ENCODE assay signal across 18 cellular contexts in genomic region chr18:45753251-45753650, GRCh38. TPM values are rescaled to one million over a fixed set of nuclear protein-coding genes. Genes with fewer than 3 reads are reported as not detected.
A peak's percentile ranks its signal among the peaks of the same experiment; 100 is the strongest.
DNase-seq lines count a peak whose midpoint lies in the region; ATAC-seq and TF ChIP-seq lines count a peak whose summit lies in the region.
"Had no signal": no experiment of that assay in that cellular context is flagged by ENCODE, and none has a peak within 500 bp of the region (broad histone marks: within the 10 kb centered on the region; RNA-seq: fewer than 3 reads in every experiment).

No MANE protein-coding gene starts in this region.

- no peaks in the 10 kb centered on the region for H3K9me2 ChIP-seq in Karpas-422 (replicated peaks; ENCODE audit: insufficient read depth, low read length)

- H4K20me1 ChIP-seq in BLaER1 (no peaks in the 10 kb centered on the region), Karpas-422 (ENCODE audit: insufficient read depth, low read depth, low read length) (no peaks in the 10 kb centered on the region)

- no peak overlapping the region for H3K4me3 ChIP-seq in BLaER1
- no peak overlapping the region for H3K4me3 ChIP-seq in Karpas-422 (ENCODE audit: low read length)
- H3K4me3 ChIP-seq in choroid plexus epithelial cell (ENCODE audit: low read depth, low read length), result no peak overlapping the region
- no peak overlapping the region for H3K4me3 ChIP-seq in testis
- H3K4me3 ChIP-seq: A549, GM23338 had no signal

- peaks cover 10% of the 10 kb centered on the region; the same call in 1 of the 2 replicates for H3K9me3 ChIP-seq in BLaER1
- no peaks in the 10 kb centered on the region for H3K9me3 ChIP-seq in Karpas-422 (ENCODE audit: low read length)
- no peaks in the 10 kb centered on the region for H3K9me3 ChIP-seq in testis
- H3K9me3 ChIP-seq: A549 had no signal

- no peak for TF ChIP-seq POLR2A in testis (IDR thresholded peaks at IDR 0.05)

- no peaks in the 10 kb centered on the region for H3K79me2 ChIP-seq in Karpas-422 (ENCODE audit: low read length)

- H3K27ac ChIP-seq in BLaER1, result no peak overlapping the region
- H3K27ac ChIP-seq in Karpas-422 (ENCODE audit: low read length), result peak overlapping the region; percentile 89; the same call in 1 of the 2 replicates
- H3K27ac ChIP-seq in testis, result no peak overlapping the region
- H3K27ac ChIP-seq: 22Rv1, A549, HL-60 had no signal

- intact Hi-C loops in testis (cut with DNase I; ENCODE audit: low total_unique reads), result no loop called here

- DNase-seq in Karpas-422 (no peak), choroid plexus epithelial cell (ENCODE audit: low read depth) (peak; percentile 38), iris pigment epithelial cell (ENCODE audit: low read depth) (peak; percentile 43), testis (no peak)
- DNase-seq in activated CD8-positive, alpha-beta memory T cell treated with anti-CD3 and anti-CD28 coated beads for 24 hours, result no peak
- DNase-seq in stimulated activated naive CD4-positive, alpha-beta T cell (lab: John Stamatoyannopoulos, UW), result no peak
- DNase-seq: AML-193; C1 segment of cervical spinal cord; CD4-positive, CD25-positive, alpha-beta regulatory T cell; CD8-positive, alpha-beta memory T cell; COR-L47; HCEC 1CT had no signal

- TF ChIP-seq CTCF in choroid plexus epithelial cell (conservative IDR thresholded peaks at IDR 0.05; ENCODE audit: low read depth, low read length), result no peak
- TF ChIP-seq CTCF in testis (IDR thresholded peaks at IDR 0.05), result no peak

- H3K4me2 ChIP-seq in BLaER1 (peak overlapping the region; percentile 67), Karpas-422 (ENCODE audit: low read depth, low read length, poor library complexity, severe bottlenecking) (no peak overlapping the region)
- H3K4me2 ChIP-seq: A549, GM23338 had no signal

- H3K36me3 ChIP-seq in BLaER1 (no peaks in the 10 kb centered on the region), Karpas-422 (ENCODE audit: insufficient read depth, low read length) (no peaks in the 10 kb centered on the region), testis (ENCODE audit: low read depth, missing control alignments) (no peaks in the 10 kb centered on the region)

- H3K27me3 ChIP-seq in BLaER1, result no peaks in the 10 kb centered on the region
- no peaks in the 10 kb centered on the region for H3K27me3 ChIP-seq in Karpas-422 (ENCODE audit: low read length)
- H3K27me3 ChIP-seq in testis, result no peaks in the 10 kb centered on the region

- H3K9ac ChIP-seq in BLaER1, result no peak overlapping the region
- no peak overlapping the region for H3K9ac ChIP-seq in Karpas-422 (ENCODE audit: low read length)

- H3K4me1 ChIP-seq in BLaER1 (peaks cover 84% of the 10 kb centered on the region), Karpas-422 (ENCODE audit: low read length) (peaks cover 65% of the 10 kb centered on the region), testis (no peaks in the 10 kb centered on the region)

- 70 to 86% methylated on average over 1 of the region's 1 CpG for WGBS in testis, 2 donors

- ATAC-seq in HG03521 (IDR thresholded peaks at IDR 0.05; ENCODE audit: unreplicated experiment), result no peak
- ATAC-seq: A549, GM23338 had no signal

- H2AFZ ChIP-seq in Karpas-422 (ENCODE audit: low read length), result peak overlapping the region; percentile 75
- H2AFZ ChIP-seq: GM23338 had no signal

RNA-seq across cellular contexts. Expression of gene SLC14A1, which starts 29.3 kb away (rescaled TPM):
- total RNA-seq in Karpas-422 (2014; rRNA removed; shearing (Covaris generic); ENCODE audit: low replicate concordance), result 1.1 TPM in 1 of 2 replicates, not detected in the other
- total RNA-seq in testis, result under 1 TPM in 1 of 2 donors, not detected in 1; 0.50 TPM
- 0.73 TPM for polyA plus RNA-seq in testis (ENCODE audit: insufficient read depth, low read depth, low replicate concordance)

Comparison
In these comparisons a context has a peak if more than half of its experiments do, and no peak if none do; other contexts are left out.
1. DNase-seq: peak in choroid plexus epithelial cell (single experiment) and iris pigment epithelial cell (single experiment); none in Karpas-422 (single experiment), activated CD8-positive, alpha-beta memory T cell treated with anti-CD3 and anti-CD28 coated beads for 24 hours (single experiment), testis (single experiment) and stimulated activated naive CD4-positive, alpha-beta T cell (0 of 6).